In the genomic region with DNA sequence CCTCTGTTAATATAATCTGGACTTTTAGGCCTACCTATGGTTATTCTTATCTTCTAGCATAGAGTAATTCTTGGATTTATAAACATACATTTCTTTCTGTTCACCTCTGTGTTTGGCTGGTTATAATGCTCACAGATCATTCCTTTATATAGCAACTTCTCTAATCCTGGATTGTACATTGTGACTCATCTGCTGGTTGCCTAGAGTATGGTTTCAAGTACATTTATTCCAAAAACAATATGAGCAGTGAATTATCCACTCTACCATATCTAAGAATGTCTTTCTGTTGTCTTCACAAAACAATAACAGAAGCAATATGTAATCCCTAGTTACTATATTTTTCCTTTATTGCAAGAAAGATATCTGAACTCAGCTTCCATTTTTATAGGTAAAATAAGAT, we compare ENCODE assay signal across 18 cellular contexts. TPM values are rescaled to one million over a fixed set of nuclear protein-coding genes. Genes with fewer than 3 reads are reported as not detected.
A peak's percentile ranks its signal among the peaks of the same experiment; 100 is the strongest.
DNase-seq lines count a peak whose midpoint lies in the region; ATAC-seq and TF ChIP-seq lines count a peak whose summit lies in the region.
"Had no signal": no experiment of that assay in that cellular context is flagged by ENCODE, and none has a peak within 500 bp of the region (broad histone marks: within the 10 kb centered on the region; RNA-seq: fewer than 3 reads in every experiment).

No MANE protein-coding gene starts in this region.

- DNase-seq in left ventricle myocardium superior = no peak
- DNase-seq in right atrium auricular region (ENCODE audit: low spot score) = no peak
- peak; percentile 71 to 80 for DNase-seq in cardiac fibroblast (ENCODE audit: low read depth in 2 of 2)
- peak; percentile 78 for DNase-seq in kidney glomerular epithelial cell (lab: John Stamatoyannopoulos, UW)
- no peak for DNase-seq in NCI-H1092 (lab: John Stamatoyannopoulos, UW)
- no peak for DNase-seq in SIG-M5 (lab: John Stamatoyannopoulos, UW)
- no peak for DNase-seq in occipital lobe (lab: John Stamatoyannopoulos, UW)
- DNase-seq: activated naive CD4-positive, alpha-beta T cell treated with anti-CD3 and anti-CD28 coated beads, Interleukin-2, amount 10 ng/mL, durations not matched to agents 7 days and 5 days; glutamatergic neuron; left cardiac atrium; natural killer cell; NCI-H187; NCI-H774; SHP77 had no signal

- H3K36me3 ChIP-seq in right atrium auricular region = no peaks in the 10 kb centered on the region
- H3K36me3 ChIP-seq: thoracic aorta had no signal

- H3K9me3 ChIP-seq in right atrium auricular region = no peaks in the 10 kb centered on the region
- H3K9me3 ChIP-seq: thoracic aorta had no signal

- intact Hi-C loops in left ventricle myocardium superior (cut with micrococcal nuclease) = no loop called here

- TF ChIP-seq CTCF in right atrium auricular region (IDR thresholded peaks at IDR 0.05) = no peak
- TF ChIP-seq CTCF in cardiac fibroblast (IDR thresholded peaks at IDR 0.05; ENCODE audit: low read depth, low read length) = no peak

- H3K4me3 ChIP-seq in right atrium auricular region (no peak overlapping the region), cardiac fibroblast (replicated peaks in 1 of 2; ENCODE audit: low read depth in 2 of 2, low read length in 2 of 2) (no peak overlapping the region)
- H3K4me3 ChIP-seq: skin epidermis, thoracic aorta had no signal

- ATAC-seq in left ventricle myocardium superior = peak; percentile 29
- ATAC-seq in HG03139 (IDR thresholded peaks at IDR 0.05; ENCODE audit: unreplicated experiment) = no peak
- ATAC-seq: left cardiac atrium, natural killer cell had no signal

- H3K27me3 ChIP-seq in right atrium auricular region = no peaks in the 10 kb centered on the region

- H3K4me1 ChIP-seq in right atrium auricular region = no peaks in the 10 kb centered on the region

- H3K27ac ChIP-seq in right atrium auricular region = no peak overlapping the region
- H3K27ac ChIP-seq: KMS-11, skin epidermis, thoracic aorta had no signal

RNA-seq across cellular contexts. Expression of a gene that starts 35.3 kb away (rescaled TPM):
- total RNA-seq in left ventricle myocardium superior (1.0 TPM), right atrium auricular region (under 1 TPM in 1 of 2 donors, not detected in 1; 0.24 TPM), occipital lobe (14.7 TPM)

Comparison
In these comparisons a context has a peak if more than half of its experiments do, and no peak if none do; other contexts are left out.
1. DNase-seq: peak in cardiac fibroblast (2 of 2) and kidney glomerular epithelial cell (single experiment); none in left ventricle myocardium superior (single experiment), right atrium auricular region (single experiment), NCI-H1092 (single experiment), SIG-M5 (single experiment) and occipital lobe (single experiment).